ENCODE assay signal across 13 cellular contexts in the genomic region with DNA sequence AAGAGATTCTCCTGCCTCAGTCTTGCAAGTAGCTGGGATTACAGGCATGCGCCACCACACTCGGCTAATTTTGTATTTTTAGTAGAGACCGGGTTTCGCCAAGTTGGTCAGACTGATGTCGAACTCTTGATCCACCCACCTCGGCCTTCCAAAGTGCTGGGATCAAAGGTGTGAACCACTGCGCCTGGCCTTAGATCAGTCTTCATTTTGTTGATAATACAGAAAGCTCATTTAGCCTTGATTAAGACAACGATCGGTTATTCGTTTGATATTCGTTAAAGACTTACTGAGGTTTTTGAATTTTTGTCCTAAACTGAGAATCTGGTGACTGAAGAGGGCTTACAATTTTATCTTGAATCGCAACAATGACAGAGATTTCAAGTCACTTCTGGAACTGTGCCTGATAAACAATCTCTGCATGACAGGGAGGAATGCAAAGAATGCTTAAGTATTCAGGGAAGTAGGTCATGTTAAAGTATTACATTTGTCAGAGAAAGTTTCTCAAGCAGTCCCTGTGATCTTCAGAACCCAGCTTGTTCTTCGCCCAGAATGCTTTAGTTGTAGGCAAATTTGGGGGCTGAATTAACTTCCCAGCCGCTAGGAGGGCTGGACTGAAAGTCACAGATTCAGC. TPM values are rescaled to one million over a fixed set of nuclear protein-coding genes. Genes with fewer than 3 reads are reported as not detected.
DNase-seq lines count a peak whose midpoint lies in the region; ATAC-seq and TF ChIP-seq lines count a peak whose summit lies in the region.
"Had no signal": no experiment of that assay in that cellular context is flagged by ENCODE, and none has a peak within 500 bp of the region (broad histone marks: within the 10 kb centered on the region; RNA-seq: fewer than 3 reads in every experiment).

No MANE protein-coding gene starts in this region.

- no TSS peak for BruUV-seq in Calu3 (replicated peaks; lab: Mats Ljungman, UMichigan)

- no peaks in the 10 kb centered on the region for H3K36me3 ChIP-seq in rectal smooth muscle tissue (ENCODE audit: control insufficient read depth, insufficient read depth, low read length)
- H3K36me3 ChIP-seq: colonic mucosa had no signal

- ATAC-seq in HG03521 (IDR thresholded peaks at IDR 0.05; ENCODE audit: unreplicated experiment): no peak
- ATAC-seq: T-helper 17 cell had no signal

- peak overlapping the region; percentile 19 for H3K27ac ChIP-seq in rectal smooth muscle tissue (ENCODE audit: low read depth, low read length)
- H3K27ac ChIP-seq in caudate nucleus (ENCODE audit: low read depth, low read length): no peak overlapping the region
- H3K27ac ChIP-seq: colonic mucosa, HL-60 had no signal

- peaks cover 10% of the 10 kb centered on the region for H3K4me1 Mint-ChIP-seq in Calu3 (ENCODE audit: low read depth, unreplicated experiment)
- H3K4me1 Mint-ChIP-seq: T-helper 17 cell had no signal

- CTCF ChIA-PET in Calu3 (lab: Charles Lee) (interaction anchor here (0.6 to 1.0 kb wide), 3 partner anchors 22 to 679 kb away, joined by 3 to 4 read pairs (median 3); no protein-coding TSS in a partner anchor), GM10248 (lab: Yijun Ruan, JAX) (no interaction called here)

- H3K9me3 Mint-ChIP-seq in Calu3 (ENCODE audit: low read depth, unreplicated experiment): no peaks in the 10 kb centered on the region

- H3K9ac ChIP-seq in rectal smooth muscle tissue (ENCODE audit: low read length): no peak overlapping the region

- no peaks in the 10 kb centered on the region for H3K27me3 Mint-ChIP-seq in Calu3 (ENCODE audit: unreplicated experiment)

- peaks cover 17% of the 10 kb centered on the region for H3K4me1 ChIP-seq in rectal smooth muscle tissue (ENCODE audit: control insufficient read depth, insufficient read depth, low read length)
- H3K4me1 ChIP-seq: colonic mucosa had no signal

- no peaks in the 10 kb centered on the region for H3K27me3 ChIP-seq in rectal smooth muscle tissue (ENCODE audit: control insufficient read depth, insufficient read depth, low read length)
- H3K27me3 ChIP-seq: colonic mucosa had no signal

- H3K4me3 Mint-ChIP-seq in Calu3 (ENCODE audit: low read depth, unreplicated experiment): no peak overlapping the region
- H3K4me3 Mint-ChIP-seq: T-helper 17 cell had no signal

- intact Hi-C loops in Calu3 (cut with micrococcal nuclease; ENCODE audit: unreplicated experiment): loop anchor here (10.0 kb wide), 2 partner anchors 60 to 240 kb away; no protein-coding TSS in a partner anchor

- POLR2A ChIA-PET in GM10248 (lab: Yijun Ruan, JAX): no interaction called here

- no peak overlapping the region for H3K27ac Mint-ChIP-seq in Calu3 (ENCODE audit: unreplicated experiment)
- H3K27ac Mint-ChIP-seq: T-helper 17 cell had no signal

- H3K4me3 ChIP-seq in fibroblast of pulmonary artery (replicated peaks; ENCODE audit: low read depth, low read length) (no peak overlapping the region), rectal smooth muscle tissue (ENCODE audit: low read length) (no peak overlapping the region)
- H3K4me3 ChIP-seq: colonic mucosa had no signal

- TF ChIP-seq CTCF in Calu3 (IDR thresholded peaks at IDR 0.05; ENCODE audit: unreplicated experiment) (no peak), fibroblast of pulmonary artery (IDR thresholded peaks at IDR 0.05; ENCODE audit: low read length, missing control alignments) (peak; percentile 16), GM10248 (IDR thresholded peaks at IDR 0.05; ENCODE audit: control extremely low read depth, extremely low read depth, low read depth, missing control alignments) (no peak)

- no peaks in the 10 kb centered on the region for H3K36me3 Mint-ChIP-seq in Calu3 (ENCODE audit: insufficient read depth, unreplicated experiment)

- DNase-seq in Calu3 (peak; percentile 2), RPMI7951 (ENCODE audit: low read depth) (peak; percentile 46), fibroblast of pulmonary artery (ENCODE audit: low read depth) (peak; percentile 84), midbrain (lab: John Stamatoyannopoulos, UW) (no peak), GM10248 (ENCODE audit: extremely low spot score) (no peak), caudate nucleus (lab: John Stamatoyannopoulos, UW) (no peak)
- DNase-seq: activated CD8-positive, alpha-beta memory T cell treated with anti-CD3 and anti-CD28 coated beads, Interleukin-2, amount 50 U/mL, for 4 hours; colonic mucosa; islet precursor cell; T-helper 17 cell had no signal

RNA-seq across cellular contexts. Expression of a gene that starts 14.8 kb away (rescaled TPM):
- total RNA-seq in Calu3 (2022): 21.8 and 31.8 TPM in 2 replicates
- total RNA-seq in RPMI7951 (2014; rRNA removed; shearing (Covaris generic)): 37.3 and 38.9 TPM in 2 replicates

Comparison
In these comparisons a context has a peak if more than half of its experiments do, and no peak if none do; other contexts are left out.
1. DNase-seq: peak in Calu3 (single experiment), RPMI7951 (single experiment) and fibroblast of pulmonary artery (single experiment); none in midbrain (single experiment), GM10248 (single experiment) and caudate nucleus (0 of 61).